Comparison of ENCODE assay signal across 8 cellular contexts in genomic region chr5:16456103-16456832, GRCh38. TPM values are rescaled to one million over a fixed set of nuclear protein-coding genes. Genes with fewer than 3 reads are reported as not detected.
A peak's percentile ranks its signal among the peaks of the same experiment; 100 is the strongest.
DNase-seq lines count a peak whose midpoint lies in the region; ATAC-seq and TF ChIP-seq lines count a peak whose summit lies in the region.

No MANE protein-coding gene starts in this region.

- TF ChIP-seq POLR2A in GM18505 (IDR thresholded peaks at IDR 0.05; ENCODE audit: borderline replicate concordance, extremely low read depth, insufficient read depth, insufficient read length) (no peak), upper lobe of left lung (IDR thresholded peaks at IDR 0.05) (no peak)

- H3K36me3 ChIP-seq in BLaER1: peaks cover 97% of the 10 kb centered on the region
- H3K36me3 ChIP-seq in upper lobe of left lung: peaks cover 9 to 91% (median 28%) of the 10 kb centered on the region in 4 donors

- no peaks in the 10 kb centered on the region for H3K27me3 ChIP-seq in BLaER1
- H3K27me3 ChIP-seq in dorsolateral prefrontal cortex: no peaks in the 10 kb centered on the region
- no peaks in the 10 kb centered on the region for H3K27me3 ChIP-seq in upper lobe of left lung

- H3K9me3 ChIP-seq in BLaER1 (no peaks in the 10 kb centered on the region), upper lobe of left lung (no peaks in the 10 kb centered on the region)

- H3K4me1 ChIP-seq in BLaER1: peaks cover 12% of the 10 kb centered on the region
- H3K4me1 ChIP-seq in upper lobe of left lung: peaks cover 15 to 46% (median 20%) of the 10 kb centered on the region in 4 donors

- peak; percentile 77 for DNase-seq in NCI-H1694 (lab: John Stamatoyannopoulos, UW)
- DNase-seq in dorsolateral prefrontal cortex: peak in 3 of 10 donors; percentile 30 to 68 (median 59)
- DNase-seq in medulla oblongata (ENCODE audit: extremely low spot score): peak; percentile 81
- DNase-seq in upper lobe of left lung: peak in 1 of 2 donors; percentile 85

- H3K9me3 Mint-ChIP-seq in T-helper 1 cell treated with Interleukin-12 subunit alpha and Interleukin-12 subunit beta and Interleukin-4 antibody, amounts not matched to agents 30 μg/mL and 1 μg/mL, for 36 hours: no peaks in the 10 kb centered on the region

- peaks cover 49% of the 10 kb centered on the region for H3K36me3 Mint-ChIP-seq in T-helper 1 cell treated with Interleukin-12 subunit alpha and Interleukin-12 subunit beta and Interleukin-4 antibody, amounts not matched to agents 30 μg/mL and 1 μg/mL, for 36 hours (ENCODE audit: low read depth)

- TF ChIP-seq EP300 in upper lobe of left lung (IDR thresholded peaks at IDR 0.05): peak in 1 of 4 donors; percentile 90

- intact Hi-C loops in dorsolateral prefrontal cortex (cut with DNase I): loop anchor here (2.0 to 10.0 kb wide), 2 partner anchors 291 to 295 kb away; no protein-coding TSS in a partner anchor

- H3K9ac ChIP-seq in BLaER1: no peak overlapping the region

- peaks cover 95% of the 10 kb centered on the region for H4K20me1 ChIP-seq in BLaER1

- no peaks in the 10 kb centered on the region for H3K27me3 Mint-ChIP-seq in T-helper 1 cell treated with Interleukin-12 subunit alpha and Interleukin-12 subunit beta and Interleukin-4 antibody, amounts not matched to agents 30 μg/mL and 1 μg/mL, for 36 hours (ENCODE audit: low read depth)

- H3K4me2 ChIP-seq in BLaER1: peak overlapping the region; percentile 36; the same call in 1 of the 2 replicates

- WGBS in upper lobe of left lung, 2 donors: 31 to 42% methylated on average over 4 of the region's 4 CpGs

- H3K4me3 ChIP-seq in BLaER1 (no peak overlapping the region), dorsolateral prefrontal cortex (peak overlapping the region in 3 of 59 donors; percentile 3 to 23 (median 16)), upper lobe of left lung (no peak overlapping the region)

- peak overlapping the region; percentile 51 for H3K4me3 Mint-ChIP-seq in T-helper 1 cell treated with Interleukin-12 subunit alpha and Interleukin-12 subunit beta and Interleukin-4 antibody, amounts not matched to agents 30 μg/mL and 1 μg/mL, for 36 hours

- ATAC-seq in GM18505 (IDR thresholded peaks at IDR 0.05; ENCODE audit: unreplicated experiment): peak; percentile 65
- ATAC-seq in HG02938 (IDR thresholded peaks at IDR 0.05; ENCODE audit: unreplicated experiment): peak; percentile 78
- peak; percentile 79 to 88 for ATAC-seq in upper lobe of left lung (ENCODE audit: low FRiP score in 2 of 2)

- TF ChIP-seq CTCF in dorsolateral prefrontal cortex (IDR thresholded peaks at IDR 0.05 in 54 of 56, conservative IDR thresholded peaks at IDR 0.05 in 2 of 56; ENCODE audit: low read depth in 1 of 56, partially characterized antibody in 56 of 56) (peak; percentile 48 to 93 (median 75)), upper lobe of left lung (IDR thresholded peaks at IDR 0.05) (peak; percentile 54 to 74 (median 64))

- H3K4me1 Mint-ChIP-seq in T-helper 1 cell treated with Interleukin-12 subunit alpha and Interleukin-12 subunit beta and Interleukin-4 antibody, amounts not matched to agents 30 μg/mL and 1 μg/mL, for 36 hours (ENCODE audit: low read depth): peaks cover 39% of the 10 kb centered on the region

- H3K27ac ChIP-seq in BLaER1 (no peak overlapping the region), dorsolateral prefrontal cortex (peak overlapping the region in 50 of 59 donors; percentile 0 to 80 (median 54)), upper lobe of left lung (peak overlapping the region in 3 of 4 donors; percentile 30 to 73 (median 63))

- peak overlapping the region; percentile 81 for H3K27ac Mint-ChIP-seq in T-helper 1 cell treated with Interleukin-12 subunit alpha and Interleukin-12 subunit beta and Interleukin-4 antibody, amounts not matched to agents 30 μg/mL and 1 μg/mL, for 36 hours

RNA-seq across cellular contexts. Expression of gene ZNF622, which starts 9.3 kb away (rescaled TPM):
- 10 to 100 TPM; 18.1 to 43.6 (median 33.3) TPM for total RNA-seq in dorsolateral prefrontal cortex
- 10 to 100 TPM; 15.3 to 45.0 (median 31.5) TPM for total RNA-seq in upper lobe of left lung
